Comparison of ENCODE assay signal across 12 cellular contexts in the genomic region with DNA sequence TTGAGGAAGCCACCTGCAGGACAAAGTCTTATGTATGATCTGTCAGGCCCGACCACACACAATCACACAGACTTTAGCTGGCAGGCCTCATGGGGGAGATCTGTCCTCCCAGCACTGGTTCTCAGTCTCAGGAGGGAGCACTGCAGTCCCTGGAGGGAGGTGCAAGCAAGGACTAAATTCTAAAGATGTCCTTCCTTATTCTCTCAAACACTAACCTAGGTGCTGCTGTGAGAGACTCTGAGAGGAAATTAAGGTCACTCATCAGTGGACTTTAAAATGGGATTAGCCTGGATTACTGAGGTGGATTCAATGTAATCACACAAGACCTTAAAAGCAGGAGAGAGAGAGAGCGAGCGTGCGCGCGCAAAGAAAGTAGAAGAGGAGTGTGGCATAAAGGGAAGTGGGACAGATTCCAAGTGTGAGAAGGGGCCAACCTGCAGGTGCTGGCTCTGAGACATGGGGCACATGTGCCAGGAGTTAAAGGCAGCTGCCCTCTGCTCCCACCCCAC. TPM values are rescaled to one million over a fixed set of nuclear protein-coding genes. Genes with fewer than 3 reads are reported as not detected.
A peak's percentile ranks its signal among the peaks of the same experiment; 100 is the strongest.
DNase-seq lines count a peak whose midpoint lies in the region; ATAC-seq, FAIRE-seq and TF ChIP-seq lines count a peak whose summit lies in the region.
"Had no signal": no experiment of that assay in that cellular context is flagged by ENCODE, and none has a peak within 500 bp of the region (broad histone marks: within the 10 kb centered on the region; RNA-seq: fewer than 3 reads in every experiment).

No MANE protein-coding gene starts in this region.

- H3K9ac ChIP-seq in OCI-LY3 (ENCODE audit: low read length): no peak overlapping the region

- H3K27ac ChIP-seq in OCI-LY3 (ENCODE audit: low read length): no peak overlapping the region

- TF ChIP-seq CTCF in OCI-LY3 (IDR thresholded peaks at IDR 0.05; ENCODE audit: low read depth, low read length): peak; percentile 11; the same call in 1 of the 2 replicates

- peak overlapping the region; percentile 17; the same call in 1 of the 2 replicates for H3K4me2 ChIP-seq in OCI-LY3 (ENCODE audit: low read length)

- FAIRE-seq in GM12891 (lab: Jason Lieb, UNC): peak; percentile 94

- H3K4me1 ChIP-seq in OCI-LY3 (ENCODE audit: low read length): peaks cover 11% of the 10 kb centered on the region

- H3K4me3 ChIP-seq in OCI-LY3 (ENCODE audit: low read length): no peak overlapping the region

- H3K27me3 ChIP-seq in OCI-LY3 (ENCODE audit: low read depth, low read length): no peaks in the 10 kb centered on the region

- peaks cover 73% of the 10 kb centered on the region for H3K79me2 ChIP-seq in OCI-LY3 (ENCODE audit: low read length)

- ATAC-seq in GM21786 (IDR thresholded peaks at IDR 0.05; ENCODE audit: unreplicated experiment): peak; percentile 79
- ATAC-seq in left colon: peak; percentile 89
- no peak for ATAC-seq in esophagus mucosa
- ATAC-seq: stimulated activated naive CD8-positive, alpha-beta T cell treated with anti-CD3 and anti-CD28 coated beads, Interleukin-15, amount 100 ng/mL, for 72 hours had no signal

- intact Hi-C loops in left colon (cut with DNase I, micrococcal nuclease): no loop called here

- TF ChIP-seq POLR2A in GM12891 (IDR thresholded peaks at IDR 0.05; ENCODE audit: low read depth, low read length): no peak

- H4K20me1 ChIP-seq in OCI-LY3 (ENCODE audit: insufficient read depth, low read length): peaks cover 66% of the 10 kb centered on the region

- H3K9me3 ChIP-seq in OCI-LY3 (ENCODE audit: insufficient read depth, low read length): no peaks in the 10 kb centered on the region

- peaks cover 14% of the 10 kb centered on the region for H3K36me3 ChIP-seq in OCI-LY3 (replicated peaks; ENCODE audit: low read depth, low read length)

- no peak for DNase-seq in GM12891 (ENCODE audit: insufficient read length, low spot score)
- peak; percentile 34 to 46 for DNase-seq in left colon
- DNase-seq in dermis blood vessel endothelial cell: no peak
- no peak for DNase-seq in NCI-H446 treated with DMSO at 0.1 percent for 48 hours (lab: John Stamatoyannopoulos, UW)
- DNase-seq in NCI-H2196 (lab: John Stamatoyannopoulos, UW; ENCODE audit: unreplicated experiment): no peak
- DNase-seq: activated naive CD4-positive, alpha-beta T cell treated with anti-CD3 and anti-CD28 coated beads, Interleukin-2, amount 50 U/mL, for 16 hours; NCI-H524 treated with DMSO at 0.1 percent for 48 hours; stimulated activated naive CD8-positive, alpha-beta T cell treated with anti-CD3 and anti-CD28 coated beads, Interleukin-15, amount 100 ng/mL, for 72 hours had no signal

- no peak overlapping the region for H2AFZ ChIP-seq in OCI-LY3 (ENCODE audit: low read depth, low read length)

TF ChIP-seq in GM12891, 5 proteins besides CTCF, POLR2A, EP300 and RAD21:
- peak; percentile 84 for TF ChIP-seq SPI1 (IDR thresholded peaks at IDR 0.05; ENCODE audit: low read depth, low read length)
- TF ChIP-seq TAF1 (IDR thresholded peaks at IDR 0.05; ENCODE audit: low read depth, low read length): no peak
- no peak for TF ChIP-seq PAX5 (IDR thresholded peaks at IDR 0.05; ENCODE audit: insufficient read depth, low read length, severe bottlenecking)
- TF ChIP-seq POU2F2 (IDR thresholded peaks at IDR 0.05; ENCODE audit: low read depth, low read length): no peak
- no peak for TF ChIP-seq POLR2AphosphoS5 (IDR thresholded peaks at IDR 0.05; ENCODE audit: low read depth, low read length)

RNA-seq across cellular contexts. Expression of a gene that starts 14.3 kb away (rescaled TPM):
- polyA plus RNA-seq in GM12891 (2012; ENCODE audit: low read depth, missing spikeins): 108 TPM
- total RNA-seq in left colon (10 to 100 TPM; 49.4 to 58.4 TPM), dermis blood vessel endothelial cell (106 and 145 TPM in 2 replicates), esophagus mucosa (71.4 TPM)

RNA-seq across cellular contexts. Expression of a gene that starts 26.5 kb away (rescaled TPM):
- polyA plus RNA-seq in GM12891 (2012; ENCODE audit: low read depth, missing spikeins): 0.21 TPM
- total RNA-seq in left colon (not detected), dermis blood vessel endothelial cell (under 0.01 and 0.05 TPM in 2 replicates), esophagus mucosa (0.04 TPM)
- total RNA-seq: lung microvascular endothelial cell had no signal

RNA-seq across cellular contexts. Expression of a gene that starts 48.9 kb away (rescaled TPM):
- polyA plus RNA-seq in GM12891 (2012; ENCODE audit: low read depth, missing spikeins): 2.4 TPM
- 10 to 100 TPM; 26.1 to 31.3 TPM for total RNA-seq in left colon
- 11.6 and 12.1 TPM in 2 replicates for total RNA-seq in dermis blood vessel endothelial cell
- total RNA-seq in esophagus mucosa: 13.4 TPM

Comparison
In these comparisons a context has a peak if more than half of its experiments do, and no peak if none do; other contexts are left out.
1. DNase-seq: peak in left colon (2 of 2); none in GM12891 (single experiment), dermis blood vessel endothelial cell (single experiment), NCI-H446 treated with DMSO at 0.1 percent for 48 hours (single experiment) and NCI-H2196 (single experiment).